24 cellular contexts compared by ENCODE assay signal in the genomic region with DNA sequence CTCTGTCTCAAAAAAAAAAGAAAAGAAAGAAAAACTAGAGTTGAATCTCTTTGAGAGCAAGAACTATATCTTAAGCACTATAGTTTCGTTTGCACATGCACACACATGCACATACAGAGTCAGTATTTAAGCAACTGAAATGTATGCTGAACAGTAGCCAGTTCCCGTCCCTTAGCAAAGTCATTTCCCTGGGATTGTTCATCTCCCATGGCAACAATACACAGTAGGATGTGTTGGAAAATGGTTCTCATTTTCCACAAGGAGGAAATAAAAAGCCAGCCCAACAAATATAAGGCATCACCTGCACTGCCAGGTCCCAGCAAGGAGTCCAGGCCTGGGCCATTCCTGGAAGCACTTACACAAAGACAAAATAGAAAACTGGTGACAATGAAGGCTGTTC.
"Had no signal": no experiment of that assay in that cellular context is flagged by ENCODE, and none has a peak within 500 bp of the region (broad histone marks: within the 10 kb centered on the region; RNA-seq: fewer than 3 reads in every experiment).

No MANE protein-coding gene starts in this region.

- H3K27me3 Mint-ChIP-seq: dendritic cell treated with granulocyte-macrophage colony-stimulating factor and Interleukin-4, amounts not matched to agents 40 ng/mL and 50 ng/mL, for 4 days; stimulated activated memory B cell treated with anti-CD40 and anti-IgM and Interleukin-4, amounts not matched to agents 10 μg/mL and 1 μg/mL and 100 μg/mL, for 72 hours; stimulated activated naive CD8-positive, alpha-beta T cell treated with anti-CD3 and anti-CD28 coated beads, Interleukin-15, amount 100 ng/mL, for 72 hours had no signal

- H3K4me3 Mint-ChIP-seq: dendritic cell treated with granulocyte-macrophage colony-stimulating factor and Interleukin-4, amounts not matched to agents 40 ng/mL and 50 ng/mL, for 4 days; nephron; stimulated activated memory B cell treated with anti-CD40 and anti-IgM and Interleukin-4, amounts not matched to agents 10 μg/mL and 1 μg/mL and 100 μg/mL, for 72 hours; stimulated activated naive CD8-positive, alpha-beta T cell treated with anti-CD3 and anti-CD28 coated beads, Interleukin-15, amount 100 ng/mL, for 72 hours had no signal

- H2AFZ ChIP-seq: hepatocyte had no signal

- DNase-seq: effector CD8-positive, alpha-beta T cell; foreskin melanocyte; head of caudate nucleus; kidney; left cardiac atrium; left ventricle myocardium inferior; lower lobe of right lung; mesenchymal stem cell; midbrain; posterior cingulate gyrus; spleen; stimulated activated CD4-positive, alpha-beta T cell treated with anti-CD3 and anti-CD28 coated beads, Interleukin-15, amount 100 ng/mL, for 24 hours; stimulated activated CD4-positive, alpha-beta T cell treated with anti-CD3 and anti-CD28 coated beads, Interleukin-1b, Interleukin-23, amount 100 ng/mL, for 48 hours; stimulated activated CD4-positive, alpha-beta T cell treated with anti-CD3 and anti-CD28 coated beads, Interleukin-4, amount 100 ng/mL, for 24 hours; stimulated activated naive CD8-positive, alpha-beta T cell treated with anti-CD3 and anti-CD28 coated beads, Interleukin-15, amount 100 ng/mL, for 72 hours; testis; upper lobe of right lung had no signal

- H3K27ac ChIP-seq: hepatocyte, left ventricle myocardium inferior, lower lobe of right lung, spleen, testis, tibial nerve, upper lobe of right lung, vagina had no signal

- H3K27ac Mint-ChIP-seq: dendritic cell treated with granulocyte-macrophage colony-stimulating factor and Interleukin-4, amounts not matched to agents 40 ng/mL and 50 ng/mL, for 4 days; nephron; stimulated activated memory B cell treated with anti-CD40 and anti-IgM and Interleukin-4, amounts not matched to agents 10 μg/mL and 1 μg/mL and 100 μg/mL, for 72 hours had no signal

- ATAC-seq: left cardiac atrium; lower lobe of right lung; sciatic nerve; stimulated activated memory B cell treated with anti-CD40 and anti-IgM and Interleukin-4, amounts not matched to agents 10 μg/mL and 1 μg/mL and 100 μg/mL, for 72 hours; stimulated activated naive CD8-positive, alpha-beta T cell treated with anti-CD3 and anti-CD28 coated beads, Interleukin-15, amount 100 ng/mL, for 72 hours; upper lobe of right lung had no signal

- H3K4me3 ChIP-seq: hepatocyte, left ventricle myocardium inferior, lower lobe of right lung, spleen, testis, tibial nerve, upper lobe of right lung, vagina had no signal

- H3K4me2 ChIP-seq: hepatocyte had no signal

- H3K9me3 Mint-ChIP-seq: dendritic cell treated with granulocyte-macrophage colony-stimulating factor and Interleukin-4, amounts not matched to agents 40 ng/mL and 50 ng/mL, for 4 days; nephron; stimulated activated memory B cell treated with anti-CD40 and anti-IgM and Interleukin-4, amounts not matched to agents 10 μg/mL and 1 μg/mL and 100 μg/mL, for 72 hours; stimulated activated naive CD8-positive, alpha-beta T cell treated with anti-CD3 and anti-CD28 coated beads, Interleukin-15, amount 100 ng/mL, for 72 hours had no signal

- H3K36me3 ChIP-seq: left ventricle myocardium inferior, lower lobe of right lung, spleen, tibial nerve, upper lobe of right lung, vagina had no signal

- H3K27me3 ChIP-seq: hepatocyte, spleen, testis, tibial nerve, upper lobe of right lung, vagina had no signal

- H3K36me3 Mint-ChIP-seq: stimulated activated memory B cell treated with anti-CD40 and anti-IgM and Interleukin-4, amounts not matched to agents 10 μg/mL and 1 μg/mL and 100 μg/mL, for 72 hours had no signal
